Comparison of ENCODE assay signal across 1 cellular context in genomic region chr15:65304393-65305143, GRCh38.
TF ChIP-seq lines count a peak whose summit lies in the region.

TSS of gene RNU5B-1 (plus strand) at chr15:65304677.

TF ChIP-seq in H1, 55 proteins besides CTCF, POLR2A, EP300 and RAD21:
- TF ChIP-seq, protein P1, sequence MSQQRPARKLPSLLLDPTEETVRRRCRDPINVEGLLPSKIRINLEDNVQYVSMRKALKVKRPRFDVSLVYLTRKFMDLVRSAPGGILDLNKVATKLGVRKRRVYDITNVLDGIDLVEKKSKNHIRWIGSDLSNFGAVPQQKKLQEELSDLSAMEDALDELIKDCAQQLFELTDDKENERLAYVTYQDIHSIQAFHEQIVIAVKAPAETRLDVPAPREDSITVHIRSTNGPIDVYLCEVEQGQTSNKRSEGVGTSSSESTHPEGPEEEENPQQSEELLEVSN (IDR thresholded peaks at IDR 0.05), result no peak
- TF ChIP-seq SP1 (IDR thresholded peaks at IDR 0.05; ENCODE audit: low read depth, low read length) (peak; percentile 92), SUZ12 (IDR thresholded peaks at IDR 0.05; ENCODE audit: low read length) (no peak), CTBP2 (IDR thresholded peaks at IDR 0.05; ENCODE audit: borderline replicate concordance, insufficient read depth, insufficient read length, low read length) (no peak), EZH2 (IDR thresholded peaks at IDR 0.05; ENCODE audit: low read depth, low read length, severe bottlenecking) (no peak), RNF2 (IDR thresholded peaks at IDR 0.05; ENCODE audit: borderline replicate concordance, low read depth, low read length, missing control alignments, poor library complexity, severe bottlenecking) (no peak), SP2 (IDR thresholded peaks at IDR 0.05; ENCODE audit: low read length) (no peak), MAX (IDR thresholded peaks at IDR 0.05) (no peak; the same call in 1 of the 2 replicates), GTF2F1 (IDR thresholded peaks at IDR 0.05; ENCODE audit: borderline replicate concordance, low read depth, low read length) (peak; percentile 100), SAP30 (IDR thresholded peaks at IDR 0.05; ENCODE audit: insufficient read depth, insufficient replicate concordance, low read length) (no peak), HDAC6 (IDR thresholded peaks at IDR 0.05; ENCODE audit: low read depth, low read length) (no peak), TBP (IDR thresholded peaks at IDR 0.05; ENCODE audit: low read depth, low read length) (peak; percentile 99), BCL11A (IDR thresholded peaks at IDR 0.05; ENCODE audit: low read depth in 2 of 2, low read length in 2 of 2) (peak in 1 of 2 experiments; percentile 36), CHD1 (IDR thresholded peaks at IDR 0.05; ENCODE audit: low read depth, low read length) (no peak), EGR1 (IDR thresholded peaks at IDR 0.05; ENCODE audit: borderline replicate concordance, low read depth, low read length) (peak; percentile 91), SP4 (IDR thresholded peaks at IDR 0.05; ENCODE audit: low read length) (peak; percentile 96; the same call in 1 of the 2 replicates), SIRT6 (IDR thresholded peaks at IDR 0.05; ENCODE audit: low read length) (no peak), SIN3A (conservative IDR thresholded peaks at IDR 0.05 in 1 of 2, IDR thresholded peaks at IDR 0.05 in 1 of 2; ENCODE audit: low read depth in 1 of 2, low read length in 2 of 2) (peak in 1 of 2 experiments; percentile 24; a peak in 1 of 4 replicates), HDAC2 (IDR thresholded peaks at IDR 0.05; ENCODE audit: borderline replicate concordance in 1 of 2, low read depth in 2 of 2, low read length in 2 of 2) (0 out of 4 replicates have a peak, but pooled peaks of 1 of the 2 experiments have one; percentile 37), PHF8 (conservative IDR thresholded peaks at IDR 0.05; ENCODE audit: low read depth, low read length) (no peak), ASH2L (IDR thresholded peaks at IDR 0.05; ENCODE audit: low read length) (no peak), POU5F1 (IDR thresholded peaks at IDR 0.05; ENCODE audit: low read depth, low read length) (no peak), CEBPB (IDR thresholded peaks at IDR 0.05; ENCODE audit: low read depth, low read length) (no peak), KDM4A (IDR thresholded peaks at IDR 0.05; ENCODE audit: low read depth, low read length, severe bottlenecking) (no peak), BACH1 (IDR thresholded peaks at IDR 0.05; ENCODE audit: low read length) (no peak), KDM5A (IDR thresholded peaks at IDR 0.05; ENCODE audit: low read length) (no peak), TAF1 (IDR thresholded peaks at IDR 0.05; ENCODE audit: low read depth, low read length) (no peak), TEAD4 (IDR thresholded peaks at IDR 0.05; ENCODE audit: low read depth, low read length) (no peak), SIX5 (IDR thresholded peaks at IDR 0.05; ENCODE audit: low read depth, low read length) (0 out of 2 replicates have a peak, but pooled peaks have one; percentile 2), CREB1 (IDR thresholded peaks at IDR 0.05) (0 out of 2 replicates have a peak, but pooled peaks have one; percentile 24), FOSL1 (IDR thresholded peaks at IDR 0.05; ENCODE audit: insufficient read depth, low read depth, low read length) (no peak), POLR2AphosphoS5 (IDR thresholded peaks at IDR 0.05; ENCODE audit: low read depth, low read length) (peak; percentile 98), NANOG (IDR thresholded peaks at IDR 0.05; ENCODE audit: insufficient read depth, low read depth, low read length, poor library complexity, severe bottlenecking) (no peak), JUND (IDR thresholded peaks at IDR 0.05; ENCODE audit: low read length) (peak; percentile 79), TAF7 (optimal IDR thresholded peaks at IDR 0.05; ENCODE audit: borderline replicate concordance, low read depth, low read length) (peak; percentile 100), KDM1A (IDR thresholded peaks at IDR 0.05; ENCODE audit: borderline replicate concordance, low read length) (no peak), CBX5 (IDR thresholded peaks at IDR 0.05; ENCODE audit: low read depth, low read length) (no peak), JUN (IDR thresholded peaks at IDR 0.05; ENCODE audit: low read depth, low read length) (no peak), RFX5 (IDR thresholded peaks at IDR 0.05; ENCODE audit: borderline replicate concordance, low read depth, low read length) (no peak), MAFK (IDR thresholded peaks at IDR 0.05; ENCODE audit: low read depth, low read length) (no peak), RXRA (IDR thresholded peaks at IDR 0.05; ENCODE audit: insufficient read depth, low read depth, low read length) (no peak), CHD2 (IDR thresholded peaks at IDR 0.05; ENCODE audit: low read length) (peak; percentile 28; the same call in 1 of the 2 replicates), CBX8 (IDR thresholded peaks at IDR 0.05; ENCODE audit: borderline replicate concordance, low read depth, low read length) (no peak), TCF12 (IDR thresholded peaks at IDR 0.05; ENCODE audit: low read depth, low read length) (no peak)
- TF ChIP-seq, protein P2, sequence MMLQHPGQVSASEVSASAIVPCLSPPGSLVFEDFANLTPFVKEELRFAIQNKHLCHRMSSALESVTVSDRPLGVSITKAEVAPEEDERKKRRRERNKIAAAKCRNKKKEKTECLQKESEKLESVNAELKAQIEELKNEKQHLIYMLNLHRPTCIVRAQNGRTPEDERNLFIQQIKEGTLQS (IDR thresholded peaks at IDR 0.05; ENCODE audit: insufficient read depth, low read depth, low read length), result no peak
- TF ChIP-seq, protein P3, sequence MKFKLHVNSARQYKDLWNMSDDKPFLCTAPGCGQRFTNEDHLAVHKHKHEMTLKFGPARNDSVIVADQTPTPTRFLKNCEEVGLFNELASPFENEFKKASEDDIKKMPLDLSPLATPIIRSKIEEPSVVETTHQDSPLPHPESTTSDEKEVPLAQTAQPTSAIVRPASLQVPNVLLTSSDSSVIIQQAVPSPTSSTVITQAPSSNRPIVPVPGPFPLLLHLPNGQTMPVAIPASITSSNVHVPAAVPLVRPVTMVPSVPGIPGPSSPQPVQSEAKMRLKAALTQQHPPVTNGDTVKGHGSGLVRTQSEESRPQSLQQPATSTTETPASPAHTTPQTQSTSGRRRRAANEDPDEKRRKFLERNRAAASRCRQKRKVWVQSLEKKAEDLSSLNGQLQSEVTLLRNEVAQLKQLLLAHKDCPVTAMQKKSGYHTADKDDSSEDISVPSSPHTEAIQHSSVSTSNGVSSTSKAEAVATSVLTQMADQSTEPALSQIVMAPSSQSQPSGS (IDR thresholded peaks at IDR 0.05; ENCODE audit: low read length), result peak; percentile 99
- TF ChIP-seq, protein P4, sequence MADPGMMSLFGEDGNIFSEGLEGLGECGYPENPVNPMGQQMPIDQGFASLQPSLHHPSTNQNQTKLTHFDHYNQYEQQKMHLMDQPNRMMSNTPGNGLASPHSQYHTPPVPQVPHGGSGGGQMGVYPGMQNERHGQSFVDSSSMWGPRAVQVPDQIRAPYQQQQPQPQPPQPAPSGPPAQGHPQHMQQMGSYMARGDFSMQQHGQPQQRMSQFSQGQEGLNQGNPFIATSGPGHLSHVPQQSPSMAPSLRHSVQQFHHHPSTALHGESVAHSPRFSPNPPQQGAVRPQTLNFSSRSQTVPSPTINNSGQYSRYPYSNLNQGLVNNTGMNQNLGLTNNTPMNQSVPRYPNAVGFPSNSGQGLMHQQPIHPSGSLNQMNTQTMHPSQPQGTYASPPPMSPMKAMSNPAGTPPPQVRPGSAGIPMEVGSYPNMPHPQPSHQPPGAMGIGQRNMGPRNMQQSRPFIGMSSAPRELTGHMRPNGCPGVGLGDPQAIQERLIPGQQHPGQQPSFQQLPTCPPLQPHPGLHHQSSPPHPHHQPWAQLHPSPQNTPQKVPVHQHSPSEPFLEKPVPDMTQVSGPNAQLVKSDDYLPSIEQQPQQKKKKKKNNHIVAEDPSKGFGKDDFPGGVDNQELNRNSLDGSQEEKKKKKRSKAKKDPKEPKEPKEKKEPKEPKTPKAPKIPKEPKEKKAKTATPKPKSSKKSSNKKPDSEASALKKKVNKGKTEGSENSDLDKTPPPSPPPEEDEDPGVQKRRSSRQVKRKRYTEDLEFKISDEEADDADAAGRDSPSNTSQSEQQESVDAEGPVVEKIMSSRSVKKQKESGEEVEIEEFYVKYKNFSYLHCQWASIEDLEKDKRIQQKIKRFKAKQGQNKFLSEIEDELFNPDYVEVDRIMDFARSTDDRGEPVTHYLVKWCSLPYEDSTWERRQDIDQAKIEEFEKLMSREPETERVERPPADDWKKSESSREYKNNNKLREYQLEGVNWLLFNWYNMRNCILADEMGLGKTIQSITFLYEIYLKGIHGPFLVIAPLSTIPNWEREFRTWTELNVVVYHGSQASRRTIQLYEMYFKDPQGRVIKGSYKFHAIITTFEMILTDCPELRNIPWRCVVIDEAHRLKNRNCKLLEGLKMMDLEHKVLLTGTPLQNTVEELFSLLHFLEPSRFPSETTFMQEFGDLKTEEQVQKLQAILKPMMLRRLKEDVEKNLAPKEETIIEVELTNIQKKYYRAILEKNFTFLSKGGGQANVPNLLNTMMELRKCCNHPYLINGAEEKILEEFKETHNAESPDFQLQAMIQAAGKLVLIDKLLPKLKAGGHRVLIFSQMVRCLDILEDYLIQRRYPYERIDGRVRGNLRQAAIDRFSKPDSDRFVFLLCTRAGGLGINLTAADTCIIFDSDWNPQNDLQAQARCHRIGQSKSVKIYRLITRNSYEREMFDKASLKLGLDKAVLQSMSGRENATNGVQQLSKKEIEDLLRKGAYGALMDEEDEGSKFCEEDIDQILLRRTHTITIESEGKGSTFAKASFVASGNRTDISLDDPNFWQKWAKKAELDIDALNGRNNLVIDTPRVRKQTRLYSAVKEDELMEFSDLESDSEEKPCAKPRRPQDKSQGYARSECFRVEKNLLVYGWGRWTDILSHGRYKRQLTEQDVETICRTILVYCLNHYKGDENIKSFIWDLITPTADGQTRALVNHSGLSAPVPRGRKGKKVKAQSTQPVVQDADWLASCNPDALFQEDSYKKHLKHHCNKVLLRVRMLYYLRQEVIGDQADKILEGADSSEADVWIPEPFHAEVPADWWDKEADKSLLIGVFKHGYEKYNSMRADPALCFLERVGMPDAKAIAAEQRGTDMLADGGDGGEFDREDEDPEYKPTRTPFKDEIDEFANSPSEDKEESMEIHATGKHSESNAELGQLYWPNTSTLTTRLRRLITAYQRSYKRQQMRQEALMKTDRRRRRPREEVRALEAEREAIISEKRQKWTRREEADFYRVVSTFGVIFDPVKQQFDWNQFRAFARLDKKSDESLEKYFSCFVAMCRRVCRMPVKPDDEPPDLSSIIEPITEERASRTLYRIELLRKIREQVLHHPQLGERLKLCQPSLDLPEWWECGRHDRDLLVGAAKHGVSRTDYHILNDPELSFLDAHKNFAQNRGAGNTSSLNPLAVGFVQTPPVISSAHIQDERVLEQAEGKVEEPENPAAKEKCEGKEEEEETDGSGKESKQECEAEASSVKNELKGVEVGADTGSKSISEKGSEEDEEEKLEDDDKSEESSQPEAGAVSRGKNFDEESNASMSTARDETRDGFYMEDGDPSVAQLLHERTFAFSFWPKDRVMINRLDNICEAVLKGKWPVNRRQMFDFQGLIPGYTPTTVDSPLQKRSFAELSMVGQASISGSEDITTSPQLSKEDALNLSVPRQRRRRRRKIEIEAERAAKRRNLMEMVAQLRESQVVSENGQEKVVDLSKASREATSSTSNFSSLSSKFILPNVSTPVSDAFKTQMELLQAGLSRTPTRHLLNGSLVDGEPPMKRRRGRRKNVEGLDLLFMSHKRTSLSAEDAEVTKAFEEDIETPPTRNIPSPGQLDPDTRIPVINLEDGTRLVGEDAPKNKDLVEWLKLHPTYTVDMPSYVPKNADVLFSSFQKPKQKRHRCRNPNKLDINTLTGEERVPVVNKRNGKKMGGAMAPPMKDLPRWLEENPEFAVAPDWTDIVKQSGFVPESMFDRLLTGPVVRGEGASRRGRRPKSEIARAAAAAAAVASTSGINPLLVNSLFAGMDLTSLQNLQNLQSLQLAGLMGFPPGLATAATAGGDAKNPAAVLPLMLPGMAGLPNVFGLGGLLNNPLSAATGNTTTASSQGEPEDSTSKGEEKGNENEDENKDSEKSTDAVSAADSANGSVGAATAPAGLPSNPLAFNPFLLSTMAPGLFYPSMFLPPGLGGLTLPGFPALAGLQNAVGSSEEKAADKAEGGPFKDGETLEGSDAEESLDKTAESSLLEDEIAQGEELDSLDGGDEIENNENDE (IDR thresholded peaks at IDR 0.05; ENCODE audit: insufficient replicate concordance, low read length), result peak; percentile 96
TF ChIP-seq in H1: peak in this region for 16.
